In the genomic region with DNA sequence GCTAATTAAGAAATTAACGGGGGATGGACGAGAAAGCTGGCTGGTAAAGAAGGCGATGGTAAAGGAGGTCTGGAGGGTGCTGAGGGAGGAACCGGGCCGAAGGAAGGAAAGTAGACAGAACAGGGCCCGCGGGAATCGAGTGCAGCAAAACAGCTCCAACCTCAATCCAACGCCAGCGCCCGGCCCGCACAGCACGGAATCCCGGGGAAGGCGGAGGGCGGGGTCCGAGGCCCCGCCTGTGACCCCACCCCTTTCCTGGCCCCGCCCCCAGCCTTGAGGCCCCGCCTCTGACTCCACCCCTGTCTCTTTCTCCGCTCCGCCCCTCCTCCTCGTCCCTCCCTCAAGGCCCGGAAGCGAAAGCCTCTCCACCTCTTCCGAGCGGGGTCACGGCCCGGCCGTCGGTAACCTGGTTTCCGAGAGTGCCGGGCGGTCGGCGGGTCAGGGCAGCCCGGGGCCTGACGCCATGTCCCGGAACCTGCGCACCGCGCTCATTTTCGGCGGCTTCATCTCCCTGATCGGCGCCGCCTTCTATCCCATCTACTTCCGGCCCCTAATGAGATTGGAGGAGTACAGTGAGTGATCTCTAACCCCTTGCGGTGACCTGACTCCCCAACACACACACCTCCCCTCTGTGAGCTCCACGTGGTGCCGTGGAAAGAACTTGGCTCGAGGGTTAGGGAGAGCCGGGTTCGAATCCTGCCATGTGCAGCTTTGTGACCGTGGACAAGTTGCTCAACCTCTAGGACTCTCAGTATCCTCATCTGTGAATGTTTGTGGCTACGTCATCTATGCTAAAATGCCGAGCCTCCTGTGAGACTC, we compare ENCODE assay signal across 1 cellular context.
A peak's percentile ranks its signal among the peaks of the same experiment; 100 is the strongest.
TF ChIP-seq lines count a peak whose summit lies in the region.

A gene (plus strand): TSS at position 370 of the 819 bp plus-strand sequence. CDS start 94 bp downstream, at position 464.

TF ChIP-seq in A549, 52 proteins besides CTCF, POLR2A, EP300 and RAD21 (continued from another document):
- TF ChIP-seq, protein P1, sequence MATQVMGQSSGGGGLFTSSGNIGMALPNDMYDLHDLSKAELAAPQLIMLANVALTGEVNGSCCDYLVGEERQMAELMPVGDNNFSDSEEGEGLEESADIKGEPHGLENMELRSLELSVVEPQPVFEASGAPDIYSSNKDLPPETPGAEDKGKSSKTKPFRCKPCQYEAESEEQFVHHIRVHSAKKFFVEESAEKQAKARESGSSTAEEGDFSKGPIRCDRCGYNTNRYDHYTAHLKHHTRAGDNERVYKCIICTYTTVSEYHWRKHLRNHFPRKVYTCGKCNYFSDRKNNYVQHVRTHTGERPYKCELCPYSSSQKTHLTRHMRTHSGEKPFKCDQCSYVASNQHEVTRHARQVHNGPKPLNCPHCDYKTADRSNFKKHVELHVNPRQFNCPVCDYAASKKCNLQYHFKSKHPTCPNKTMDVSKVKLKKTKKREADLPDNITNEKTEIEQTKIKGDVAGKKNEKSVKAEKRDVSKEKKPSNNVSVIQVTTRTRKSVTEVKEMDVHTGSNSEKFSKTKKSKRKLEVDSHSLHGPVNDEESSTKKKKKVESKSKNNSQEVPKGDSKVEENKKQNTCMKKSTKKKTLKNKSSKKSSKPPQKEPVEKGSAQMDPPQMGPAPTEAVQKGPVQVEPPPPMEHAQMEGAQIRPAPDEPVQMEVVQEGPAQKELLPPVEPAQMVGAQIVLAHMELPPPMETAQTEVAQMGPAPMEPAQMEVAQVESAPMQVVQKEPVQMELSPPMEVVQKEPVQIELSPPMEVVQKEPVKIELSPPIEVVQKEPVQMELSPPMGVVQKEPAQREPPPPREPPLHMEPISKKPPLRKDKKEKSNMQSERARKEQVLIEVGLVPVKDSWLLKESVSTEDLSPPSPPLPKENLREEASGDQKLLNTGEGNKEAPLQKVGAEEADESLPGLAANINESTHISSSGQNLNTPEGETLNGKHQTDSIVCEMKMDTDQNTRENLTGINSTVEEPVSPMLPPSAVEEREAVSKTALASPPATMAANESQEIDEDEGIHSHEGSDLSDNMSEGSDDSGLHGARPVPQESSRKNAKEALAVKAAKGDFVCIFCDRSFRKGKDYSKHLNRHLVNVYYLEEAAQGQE (IDR thresholded peaks at IDR 0.05) = no peak
- TF ChIP-seq KDM1A (IDR thresholded peaks at IDR 0.05; ENCODE audit: low read depth) (peak; percentile 52; the same call in 1 of the 2 replicates), BHLHE40 (IDR thresholded peaks at IDR 0.05; ENCODE audit: low read depth, low read length) (no peak), JUN (IDR thresholded peaks at IDR 0.05) (0 out of 5 replicates have a peak, but pooled peaks of 1 of the 2 experiments have one; percentile 60)
